9 cellular contexts compared by ENCODE assay signal in genomic region chr6:3176562-3177355, GRCh38. TPM values are rescaled to one million over a fixed set of nuclear protein-coding genes. Genes with fewer than 3 reads are reported as not detected.
A peak's percentile ranks its signal among the peaks of the same experiment; 100 is the strongest.
DNase-seq lines count a peak whose midpoint lies in the region; ATAC-seq lines count a peak whose summit lies in the region.
"Had no signal": no experiment of that assay in that cellular context is flagged by ENCODE, and none has a peak within 500 bp of the region (broad histone marks: within the 10 kb centered on the region; RNA-seq: fewer than 3 reads in every experiment).

No MANE protein-coding gene starts in this region.

- no peak overlapping the region for H3K4me3 Mint-ChIP-seq in activated naive CD8-positive, alpha-beta T cell treated with anti-CD3 and anti-CD28 coated beads, Interleukin-2, amount 10 ng/mL, durations not matched to agents 7 days and 5 days
- H3K4me3 Mint-ChIP-seq: central memory CD8-positive, alpha-beta T cell had no signal

- POLR2A ChIA-PET in activated naive CD8-positive, alpha-beta T cell treated with anti-CD3 and anti-CD28 coated beads, Interleukin-2, amount 10 ng/mL, durations not matched to agents 7 days and 5 days (lab: Charles Lee) = no interaction called here

- H3K4me1 Mint-ChIP-seq in activated naive CD8-positive, alpha-beta T cell treated with anti-CD3 and anti-CD28 coated beads, Interleukin-2, amount 10 ng/mL, durations not matched to agents 7 days and 5 days = peaks cover 5% of the 10 kb centered on the region
- H3K4me1 Mint-ChIP-seq: central memory CD8-positive, alpha-beta T cell had no signal

- H3K27ac Mint-ChIP-seq in activated naive CD8-positive, alpha-beta T cell treated with anti-CD3 and anti-CD28 coated beads, Interleukin-2, amount 10 ng/mL, durations not matched to agents 7 days and 5 days = no peak overlapping the region

- peaks cover 9% of the 10 kb centered on the region for H3K27me3 Mint-ChIP-seq in activated naive CD8-positive, alpha-beta T cell treated with anti-CD3 and anti-CD28 coated beads, Interleukin-2, amount 10 ng/mL, durations not matched to agents 7 days and 5 days

- DNase-seq in EH (ENCODE audit: low read depth) = peak; percentile 90
- DNase-seq in NCI-H2227 treated with DMSO at 0.1 percent for 48 hours (lab: John Stamatoyannopoulos, UW) = peak; percentile 8
- no peak for DNase-seq in activated naive CD8-positive, alpha-beta T cell treated with anti-CD3 and anti-CD28 coated beads, Interleukin-2, amount 10 ng/mL, durations not matched to agents 7 days and 5 days
- peak; percentile 83 to 93 for DNase-seq in lung microvascular endothelial cell (ENCODE audit: low read depth in 2 of 2)

- H3K9me3 Mint-ChIP-seq in activated naive CD8-positive, alpha-beta T cell treated with anti-CD3 and anti-CD28 coated beads, Interleukin-2, amount 10 ng/mL, durations not matched to agents 7 days and 5 days = no peaks in the 10 kb centered on the region
- H3K9me3 Mint-ChIP-seq: central memory CD8-positive, alpha-beta T cell had no signal

- H3K36me3 Mint-ChIP-seq in activated naive CD8-positive, alpha-beta T cell treated with anti-CD3 and anti-CD28 coated beads, Interleukin-2, amount 10 ng/mL, durations not matched to agents 7 days and 5 days = no peaks in the 10 kb centered on the region

- ATAC-seq in activated naive CD8-positive, alpha-beta T cell treated with anti-CD3 and anti-CD28 coated beads, Interleukin-2, amount 10 ng/mL, durations not matched to agents 7 days and 5 days (ENCODE audit: low read depth) = peak; percentile 47
- ATAC-seq in GM21576 (IDR thresholded peaks at IDR 0.05; ENCODE audit: unreplicated experiment) (no peak), GM19463 (IDR thresholded peaks at IDR 0.05; ENCODE audit: unreplicated experiment) (no peak), HG03045 (IDR thresholded peaks at IDR 0.05; ENCODE audit: unreplicated experiment) (no peak), GM18858 (IDR thresholded peaks at IDR 0.05; ENCODE audit: unreplicated experiment) (no peak)

RNA-seq across cellular contexts. Expression of gene TUBB2A, which starts 19.4 kb away (rescaled TPM):
- 1 to 10 TPM; 1.9 to 2.2 TPM for total RNA-seq in activated naive CD8-positive, alpha-beta T cell treated with anti-CD3 and anti-CD28 coated beads, Interleukin-2, amount 10 ng/mL, durations not matched to agents 7 days and 5 days
- 34.9 and 43.5 TPM in 2 replicates for total RNA-seq in lung microvascular endothelial cell

RNA-seq across cellular contexts. Expression of gene TUBB2B, which starts 50.7 kb away (rescaled TPM):
- total RNA-seq in activated naive CD8-positive, alpha-beta T cell treated with anti-CD3 and anti-CD28 coated beads, Interleukin-2, amount 10 ng/mL, durations not matched to agents 7 days and 5 days = not detected
- total RNA-seq in lung microvascular endothelial cell = 1.8 and 2.0 TPM in 2 replicates

RNA-seq across cellular contexts. Expression of gene BPHL, which starts 58.2 kb away (rescaled TPM):
- total RNA-seq in activated naive CD8-positive, alpha-beta T cell treated with anti-CD3 and anti-CD28 coated beads, Interleukin-2, amount 10 ng/mL, durations not matched to agents 7 days and 5 days = 1 to 10 TPM; 7.7 to 8.4 TPM
- total RNA-seq in lung microvascular endothelial cell = 7.9 and 8.5 TPM in 2 replicates

Comparison
In these comparisons a context has a peak if more than half of its experiments do, and no peak if none do; other contexts are left out.
1. RNA of gene TUBB2A, which starts 19.4 kb away (total RNA-seq): 34.9 to 43.5 TPM in lung microvascular endothelial cell; 1.9 to 2.2 TPM in activated naive CD8-positive, alpha-beta T cell treated with anti-CD3 and anti-CD28 coated beads, Interleukin-2, amount 10 ng/mL, durations not matched to agents 7 days and 5 days; every median in the first group is over 10 times any median in the second.